ENCODE assay signal across 1 cellular context in genomic region chr2:240200230-240201051, GRCh38.
TF ChIP-seq lines count a peak whose summit lies in the region.

No MANE protein-coding gene starts in this region.

TF ChIP-seq in HepG2, 621 proteins besides CTCF, POLR2A, EP300 and RAD21 (continued from another document):
- no peak for TF ChIP-seq TRAFD1 (CRISPR knock-in tag; IDR thresholded peaks at IDR 0.05; ENCODE audit: borderline replicate concordance)
- TF ChIP-seq ZNF556 (CRISPR knock-in tag; IDR thresholded peaks at IDR 0.05; ENCODE audit: borderline replicate concordance) = no peak
- TF ChIP-seq LCORL (IDR thresholded peaks at IDR 0.05) = no peak
- no peak for TF ChIP-seq LCORL (CRISPR knock-in tag; IDR thresholded peaks at IDR 0.05)
- no peak for TF ChIP-seq ARID4A (CRISPR knock-in tag; IDR thresholded peaks at IDR 0.05; ENCODE audit: borderline replicate concordance)
- no peak for TF ChIP-seq DMTF1 (CRISPR knock-in tag; IDR thresholded peaks at IDR 0.05)
- no peak for TF ChIP-seq KMT2B (CRISPR knock-in tag; IDR thresholded peaks at IDR 0.05)
- no peak for TF ChIP-seq KLF9 (CRISPR knock-in tag; IDR thresholded peaks at IDR 0.05; ENCODE audit: low read depth)
- TF ChIP-seq ZNF468 (CRISPR knock-in tag; IDR thresholded peaks at IDR 0.05) = no peak
- TF ChIP-seq ZNF550 (CRISPR knock-in tag; IDR thresholded peaks at IDR 0.05; ENCODE audit: borderline replicate concordance) = no peak
